8 cellular contexts compared by ENCODE assay signal in genomic region chr6:7389451-7390217, GRCh38. TPM values are rescaled to one million over a fixed set of nuclear protein-coding genes. Genes with fewer than 3 reads are reported as not detected.
DNase-seq lines count a peak whose midpoint lies in the region; ATAC-seq and TF ChIP-seq lines count a peak whose summit lies in the region.

TSS of gene CAGE1 (minus strand) at chr6:7389742. CDS start at chr6:7387173, 2,569 bp downstream.
TSS of gene RIOK1 (plus strand) at chr6:7389808. CDS start at chr6:7390003, 195 bp downstream.

- H3K27ac ChIP-seq in SK-N-SH (ENCODE audit: low read depth in 2 of 2, low read length in 1 of 2) (peak within 1 kb of the TSS; percentile 77 to 93), thymus (ENCODE audit: low read depth) (peak within 1 kb of the TSS; percentile 97)

- peaks cover 13% of the 10 kb centered on the region for H3K36me3 Mint-ChIP-seq in activated naive CD8-positive, alpha-beta T cell
- peaks cover 8% of the 10 kb centered on the region for H3K36me3 Mint-ChIP-seq in osteocyte (ENCODE audit: unreplicated experiment)

- H4K20me1 ChIP-seq in SK-N-SH (ENCODE audit: insufficient read depth): no peaks in the 10 kb centered on the region

- no peak for TF ChIP-seq RAD21 in SK-N-SH (IDR thresholded peaks at IDR 0.05; ENCODE audit: low read length)

- H3K4me1 Mint-ChIP-seq in activated naive CD8-positive, alpha-beta T cell (ENCODE audit: low read depth): peaks cover 47% of the 10 kb centered on the region
- peaks cover 39% of the 10 kb centered on the region for H3K4me1 Mint-ChIP-seq in osteocyte (ENCODE audit: unreplicated experiment)

- peaks cover 27% of the 10 kb centered on the region for H3K79me2 ChIP-seq in SK-N-SH (ENCODE audit: insufficient read depth)

- H2AFZ ChIP-seq in SK-N-SH (ENCODE audit: low read depth): peak within 1 kb of the TSS; percentile 94

- peak within 1 kb of the TSS; percentile 80 for H3K4me2 ChIP-seq in SK-N-SH

- no peaks in the 10 kb centered on the region for H3K27me3 Mint-ChIP-seq in activated naive CD8-positive, alpha-beta T cell
- no peaks in the 10 kb centered on the region for H3K27me3 Mint-ChIP-seq in osteocyte (ENCODE audit: unreplicated experiment)

- CTCF ChIA-PET in SK-N-SH (lab: Yijun Ruan, JAX): interaction anchor here (1.0 to 3.2 kb wide), 10 partner anchors 12 to 222 kb away, joined by 3 to 17 read pairs (median 4); partner anchors contain the start of gene SSR1

- DNase-seq in GM10266 (ENCODE audit: extremely low spot score): peak; percentile 87
- DNase-seq in NCI-H1092 (lab: John Stamatoyannopoulos, UW): peak; percentile 66
- DNase-seq in SK-N-SH: peak; percentile 94
- DNase-seq in head of caudate nucleus: peak; percentile 90 to 98 (median 95)
- DNase-seq in osteocyte (ENCODE audit: extremely low spot score, unreplicated experiment): peak; percentile 98

- peaks cover 6 to 11% of the 10 kb centered on the region in 2 experiments for H3K36me3 ChIP-seq in SK-N-SH (replicated peaks in 1 of 2; ENCODE audit: control insufficient read depth in 1 of 2, insufficient read depth in 2 of 2, low read length in 1 of 2)
- H3K36me3 ChIP-seq in thymus (ENCODE audit: control insufficient read depth, insufficient read depth): no peaks in the 10 kb centered on the region

- POLR2A ChIA-PET in SK-N-SH (lab: Yijun Ruan, JAX): interaction anchor here (1.0 to 2.3 kb wide), 5 partner anchors 15 to 113 kb away, joined by 3 to 11 read pairs (median 3); partner anchors contain the start of gene SSR1

- H3K9me3 Mint-ChIP-seq in activated naive CD8-positive, alpha-beta T cell (ENCODE audit: low read depth): no peaks in the 10 kb centered on the region
- H3K9me3 Mint-ChIP-seq in osteocyte (ENCODE audit: unreplicated experiment): no peaks in the 10 kb centered on the region

- no peak for TF ChIP-seq CTCF in GM10266 (IDR thresholded peaks at IDR 0.05; ENCODE audit: control insufficient read depth, insufficient read depth, low read depth, missing control alignments)
- peak; percentile 33 for TF ChIP-seq CTCF in SK-N-SH (IDR thresholded peaks at IDR 0.05)
- TF ChIP-seq CTCF in osteocyte (IDR thresholded peaks at IDR 0.05): no peak

- H3K27me3 ChIP-seq in SK-N-SH (ENCODE audit: insufficient read depth): no peaks in the 10 kb centered on the region
- H3K27me3 ChIP-seq in thymus (ENCODE audit: control insufficient read depth, insufficient read depth): no peaks in the 10 kb centered on the region

- H3K9me2 ChIP-seq in SK-N-SH: no peaks in the 10 kb centered on the region

- peak within 1 kb of the TSS; percentile 74 for H3K9ac ChIP-seq in SK-N-SH

- WGBS in SK-N-SH (ENCODE audit: low lambda C conversion rate): 1% methylated on average over 20 of the region's 62 CpGs
- under 1% methylated on average over 62 of the region's 62 CpGs for WGBS in thymus

- peaks cover 0 to 14% of the 10 kb centered on the region in 2 experiments; a peak in 3 of 4 replicates for H3K4me1 ChIP-seq in SK-N-SH (ENCODE audit: control insufficient read depth in 1 of 2, insufficient read depth in 2 of 2, low read depth in 1 of 2, low read length in 1 of 2)
- peaks cover 8% of the 10 kb centered on the region for H3K4me1 ChIP-seq in thymus (ENCODE audit: control insufficient read depth, insufficient read depth, low read length)

- H3K9me3 ChIP-seq in SK-N-SH: no peaks in the 10 kb centered on the region
- H3K9me3 ChIP-seq in thymus (ENCODE audit: control insufficient read depth): no peaks in the 10 kb centered on the region

- intact Hi-C loops in head of caudate nucleus (cut with DNase I): loop anchor here (5.0 kb wide), 2 partner anchors 77 to 203 kb away; partner anchors contain the start of genes SNRNP48 and SSR1

- peak within 1 kb of the TSS; percentile 97 for H3K4me3 Mint-ChIP-seq in activated naive CD8-positive, alpha-beta T cell
- H3K4me3 Mint-ChIP-seq in osteocyte (ENCODE audit: unreplicated experiment): peak within 1 kb of the TSS; percentile 91

- no peak; a peak in 1 of 4 replicates for TF ChIP-seq EP300 in SK-N-SH (IDR thresholded peaks at IDR 0.05; ENCODE audit: borderline replicate concordance in 1 of 2, low read depth in 1 of 2, low read length in 1 of 2)

- H3K4me3 ChIP-seq in SK-N-SH (ENCODE audit: low read depth in 2 of 2, low read length in 1 of 2) (peak within 1 kb of the TSS; percentile 82 to 90), thymus (ENCODE audit: low read length) (peak within 1 kb of the TSS; percentile 56)

- peaks cover 8% of the 10 kb centered on the region for H3F3A ChIP-seq in SK-N-SH (replicated peaks; ENCODE audit: insufficient read depth)

- H3K27ac Mint-ChIP-seq in activated naive CD8-positive, alpha-beta T cell: peak within 1 kb of the TSS; percentile 99
- H3K27ac Mint-ChIP-seq in osteocyte (ENCODE audit: unreplicated experiment): peak within 1 kb of the TSS; percentile 95

- ATAC-seq in HG02610 (IDR thresholded peaks at IDR 0.05; ENCODE audit: unreplicated experiment): peak; percentile 98

TF ChIP-seq in SK-N-SH, 30 proteins besides CTCF, POLR2A, EP300 and RAD21 (continues in another document):
- TF ChIP-seq TEAD4 (IDR thresholded peaks at IDR 0.05; ENCODE audit: borderline replicate concordance, insufficient read depth) (no peak), ZBTB33 (IDR thresholded peaks at IDR 0.05; ENCODE audit: borderline replicate concordance, low read depth) (no peak), FOSL2 (IDR thresholded peaks at IDR 0.05; ENCODE audit: borderline replicate concordance, low read depth) (no peak), SIN3A (IDR thresholded peaks at IDR 0.05; ENCODE audit: borderline replicate concordance, low read depth, low read length) (peak; percentile 90), POLR2AphosphoS5 (IDR thresholded peaks at IDR 0.05; ENCODE audit: low read depth, low read length) (peak; percentile 96), TAF1 (IDR thresholded peaks at IDR 0.05; ENCODE audit: borderline replicate concordance, low read depth, low read length) (peak; percentile 92), MXI1 (IDR thresholded peaks at IDR 0.05; ENCODE audit: low read depth, low read length) (peak; percentile 99), IRF3 (IDR thresholded peaks at IDR 0.05; ENCODE audit: low read depth, low read length) (no peak), MEF2A (IDR thresholded peaks at IDR 0.05; ENCODE audit: borderline replicate concordance, low read depth) (no peak), TCF12 (IDR thresholded peaks at IDR 0.05) (no peak), PBX3 (IDR thresholded peaks at IDR 0.05) (peak; percentile 46; the same call in 1 of the 2 replicates), USF1 (IDR thresholded peaks at IDR 0.05; ENCODE audit: borderline replicate concordance, low read depth) (peak; percentile 42; the same call in 1 of the 2 replicates), NRF1 (IDR thresholded peaks at IDR 0.05; ENCODE audit: low read depth, low read length) (no peak), JUND (IDR thresholded peaks at IDR 0.05) (no peak)

RNA-seq across cellular contexts. Expression of gene CAGE1, which starts in this region (rescaled TPM):
- 0.05 TPM in 1 of 2 replicates, not detected in the other for polyA plus RNA-seq in SK-N-SH (2012; rRNA removed)
- polyA plus RNA-seq in SK-N-SH (2012; cell fraction: cytosol; rRNA removed): 0.03 and 0.04 TPM in 2 replicates
- polyA plus RNA-seq in SK-N-SH (2012; cell fraction: nucleus; rRNA removed): 0.05 and 0.07 TPM in 2 replicates
- total RNA-seq in osteocyte: 0.19 TPM in 1 of 2 replicates, not detected in the other
- polyA plus RNA-seq in thymus: 0.02 TPM

RNA-seq across cellular contexts. Expression of gene RIOK1, which starts in this region (rescaled TPM):
- 16.3 and 18.7 TPM in 2 replicates for polyA plus RNA-seq in SK-N-SH (2012; rRNA removed)
- 14.4 and 14.5 TPM in 2 replicates for polyA plus RNA-seq in SK-N-SH (2012; cell fraction: cytosol; rRNA removed)
- polyA plus RNA-seq in SK-N-SH (2012; cell fraction: nucleus; rRNA removed): 30.4 and 41.5 TPM in 2 replicates
- total RNA-seq in osteocyte: 14.8 and 22.5 TPM in 2 replicates
- polyA plus RNA-seq in thymus: 26.6 TPM

Comparison
In these comparisons a context has a peak if more than half of its experiments do, and no peak if none do; other contexts are left out.
1. Peak in every context shown above with its lines: DNase-seq, ATAC-seq, H3K4me3 ChIP-seq and H3K27ac ChIP-seq.